8 cellular contexts compared by ENCODE assay signal in the genomic region with DNA sequence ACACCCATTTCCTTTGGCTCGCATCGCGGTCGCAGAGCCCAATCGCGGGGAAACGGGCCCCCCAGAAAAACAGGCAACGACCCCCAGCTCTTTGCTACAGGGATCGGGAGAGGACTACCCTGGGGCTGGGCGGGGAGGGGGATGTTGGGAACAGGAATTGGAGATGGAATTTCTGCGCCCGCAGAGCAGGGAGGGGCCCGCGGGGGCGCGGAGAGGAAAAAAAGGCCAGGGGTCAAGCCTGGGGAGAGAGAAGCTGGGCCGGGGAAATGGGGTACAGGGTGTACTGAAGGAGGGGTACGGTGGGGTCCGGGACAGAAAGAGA. TPM values are rescaled to one million over a fixed set of nuclear protein-coding genes. Genes with fewer than 3 reads are reported as not detected.
DNase-seq lines count a peak whose midpoint lies in the region; ATAC-seq and TF ChIP-seq lines count a peak whose summit lies in the region.

No MANE protein-coding gene starts in this region.

- H3K4me3 ChIP-seq in GM12875 (ENCODE audit: low read depth, low read length) (peak overlapping the region; percentile 79), skeletal muscle cell (ENCODE audit: low read depth, low read length) (peak overlapping the region; percentile 67)

- DNase-seq in glutamatergic neuron (peak; percentile 43), skeletal muscle cell (ENCODE audit: low read depth) (no peak), 8988T (no peak)
- DNase-seq in central memory CD4-positive, alpha-beta T cell: no peak

- H3K36me3 Mint-ChIP-seq in glutamatergic neuron (ENCODE audit: unreplicated experiment): no peaks in the 10 kb centered on the region

- H3K4me3 Mint-ChIP-seq in glutamatergic neuron (ENCODE audit: unreplicated experiment): peak overlapping the region; percentile 94

- peaks cover 13% of the 10 kb centered on the region for H3K9me3 Mint-ChIP-seq in glutamatergic neuron (ENCODE audit: unreplicated experiment)

- ATAC-seq in GM18861 (IDR thresholded peaks at IDR 0.05; ENCODE audit: unreplicated experiment) (no peak), GM18511 (IDR thresholded peaks at IDR 0.05; ENCODE audit: unreplicated experiment) (no peak)

- TF ChIP-seq CTCF in GM12875 (IDR thresholded peaks at IDR 0.05; ENCODE audit: borderline replicate concordance, insufficient read depth, low read depth, low read length) (no peak), VCaP (conservative IDR thresholded peaks at IDR 0.05) (no peak), glutamatergic neuron (IDR thresholded peaks at IDR 0.05; ENCODE audit: partially characterized antibody, unreplicated experiment) (no peak)

- H3K27ac ChIP-seq in VCaP: peak overlapping the region; percentile 87

- peaks cover 13% of the 10 kb centered on the region for H3K27me3 Mint-ChIP-seq in glutamatergic neuron (ENCODE audit: unreplicated experiment)

- H3K4me1 Mint-ChIP-seq in glutamatergic neuron (ENCODE audit: low read depth, unreplicated experiment): peaks cover 12% of the 10 kb centered on the region

- H3K27ac Mint-ChIP-seq in glutamatergic neuron (ENCODE audit: unreplicated experiment): peak overlapping the region; percentile 89

RNA-seq across cellular contexts. Expression of a gene that starts 0.4 kb away (rescaled TPM):
- total RNA-seq in glutamatergic neuron (ENCODE audit: unreplicated experiment): 64.4 TPM
